In genomic region chr14:29738950-29739349, GRCh38 we compare ENCODE assay signal across 21 cellular contexts.
A peak's percentile ranks its signal among the peaks of the same experiment; 100 is the strongest.
DNase-seq lines count a peak whose midpoint lies in the region; ATAC-seq, FAIRE-seq and TF ChIP-seq lines count a peak whose summit lies in the region.
"Had no signal": no experiment of that assay in that cellular context is flagged by ENCODE, and none has a peak within 500 bp of the region (broad histone marks: within the 10 kb centered on the region; RNA-seq: fewer than 3 reads in every experiment).

No MANE protein-coding gene starts in this region.

- FAIRE-seq in GM12891 (lab: Jason Lieb, UNC), result no peak
- FAIRE-seq: GM12878, GM19239 had no signal

- H3K9me3 Mint-ChIP-seq in GM23338, result no peaks in the 10 kb centered on the region
- no peaks in the 10 kb centered on the region for H3K9me3 Mint-ChIP-seq in MCF 10A (ENCODE audit: unreplicated experiment)

- H4K20me1 ChIP-seq in GM23338 (replicated peaks; ENCODE audit: insufficient read depth), result no peaks in the 10 kb centered on the region
- no peaks in the 10 kb centered on the region for H4K20me1 ChIP-seq in SU-DHL-6 (ENCODE audit: low read depth, low read length)
- H4K20me1 ChIP-seq: BLaER1 treated with 17β-estradiol and CSF1 and Interleukin-3, amounts not matched to agents 10 nM and 100 nM had no signal

- H3K79me2 ChIP-seq in GM23338 (replicated peaks; ENCODE audit: insufficient read depth) (no peaks in the 10 kb centered on the region), SU-DHL-6 (ENCODE audit: insufficient read depth, low read length) (no peaks in the 10 kb centered on the region)

- CTCF ChIA-PET in MCF 10A (lab: Yijun Ruan, JAX), result interaction anchor here (0.6 kb wide), 2 partner anchors 194 to 197 kb away, joined by 3 to 5 read pairs; no protein-coding TSS in a partner anchor

- DNase-seq in GM23338 (ENCODE audit: low spot score), result peak; percentile 27
- peak; percentile 12 for DNase-seq in iPS DF 19.7 (ENCODE audit: low read depth, low spot score)
- no peak for DNase-seq in MCF 10A (ENCODE audit: unreplicated experiment)
- DNase-seq in SHP77 treated with DMSO at 0.1 percent for 48 hours (lab: John Stamatoyannopoulos, UW), result no peak
- no peak for DNase-seq in GM12891 (ENCODE audit: insufficient read length, low spot score)
- DNase-seq: CD4-positive, CD25-positive, alpha-beta regulatory T cell; CD8-positive, alpha-beta memory T cell; COR-L47; DMS 273 treated with DMSO at 0.1 percent for 48 hours; DMS53; DND-41; EL; GM23248; H7 had no signal

- H3K27me3 ChIP-seq in GM23338 (ENCODE audit: insufficient read depth) (no peaks in the 10 kb centered on the region), HUES64 (ENCODE audit: insufficient read depth, low read length) (no peaks in the 10 kb centered on the region), SU-DHL-6 (ENCODE audit: low read length) (no peaks in the 10 kb centered on the region)
- H3K27me3 ChIP-seq: BLaER1 treated with 17β-estradiol and CSF1 and Interleukin-3, amounts not matched to agents 10 nM and 100 nM had no signal

- H3K9me3 ChIP-seq in HUES64 (ENCODE audit: insufficient read depth, low read depth, low read length), result no peaks in the 10 kb centered on the region
- H3K9me3 ChIP-seq in SU-DHL-6 (ENCODE audit: insufficient read depth, low read length), result no peaks in the 10 kb centered on the region
- H3K9me3 ChIP-seq: BLaER1 treated with 17β-estradiol and CSF1 and Interleukin-3, amounts not matched to agents 10 nM and 100 nM had no signal

- TF ChIP-seq POLR2A in GM12891 (IDR thresholded peaks at IDR 0.05; ENCODE audit: low read depth, low read length), result no peak

- H3K4me2 ChIP-seq in GM23338 (peak overlapping the region; percentile 49), SU-DHL-6 (ENCODE audit: low read depth, low read length, poor library complexity, severe bottlenecking) (peak overlapping the region; percentile 38)
- H3K4me2 ChIP-seq: BLaER1 treated with 17β-estradiol and CSF1 and Interleukin-3, amounts not matched to agents 10 nM and 100 nM had no signal

- BruUV-seq in MCF 10A (replicated peaks; lab: Mats Ljungman, UMichigan), result no TSS peak

- H3K4me3 ChIP-seq in GM23338 (no peak overlapping the region), HUES64 (ENCODE audit: low read length) (no peak overlapping the region), SU-DHL-6 (ENCODE audit: insufficient read depth, low read length, poor library complexity, severe bottlenecking) (no peak overlapping the region)
- H3K4me3 ChIP-seq: BLaER1 treated with 17β-estradiol and CSF1 and Interleukin-3, amounts not matched to agents 10 nM and 100 nM; GM12878; GM23248 had no signal

- H3K4me3 Mint-ChIP-seq in GM23338, result no peak overlapping the region
- no peak overlapping the region for H3K4me3 Mint-ChIP-seq in MCF 10A (ENCODE audit: unreplicated experiment)
- H3K4me3 Mint-ChIP-seq: B cell; CD4-positive, CD25-positive, alpha-beta regulatory T cell; CD8-positive, alpha-beta memory T cell had no signal

- H3K36me3 ChIP-seq in GM23338 (ENCODE audit: insufficient read depth), result no peaks in the 10 kb centered on the region
- no peaks in the 10 kb centered on the region for H3K36me3 ChIP-seq in HUES64 (ENCODE audit: insufficient read depth, low read length)
- no peaks in the 10 kb centered on the region for H3K36me3 ChIP-seq in SU-DHL-6 (ENCODE audit: low read length)
- H3K36me3 ChIP-seq: BLaER1 treated with 17β-estradiol and CSF1 and Interleukin-3, amounts not matched to agents 10 nM and 100 nM had no signal

- H3K9ac ChIP-seq in HUES64 (ENCODE audit: low read depth, low read length), result no peak overlapping the region
- H3K9ac ChIP-seq in SU-DHL-6 (ENCODE audit: low read length), result no peak overlapping the region
- H3K9ac ChIP-seq: BLaER1 treated with 17β-estradiol and CSF1 and Interleukin-3, amounts not matched to agents 10 nM and 100 nM; GM23248 had no signal

- ATAC-seq in GM23338 (peak; percentile 77), HG02759 (IDR thresholded peaks at IDR 0.05; ENCODE audit: unreplicated experiment) (no peak)
- ATAC-seq: GM12878 had no signal

- intact Hi-C loops in MCF 10A (cut with micrococcal nuclease), result no loop called here

- WGBS in HUES64, result 51% methylated on average over 1 of the region's 1 CpG

- H3K4me1 ChIP-seq in GM23338 (ENCODE audit: insufficient read depth) (peaks cover 22% of the 10 kb centered on the region), HUES64 (ENCODE audit: insufficient read depth, low read length) (peaks cover 44% of the 10 kb centered on the region)
- H3K4me1 ChIP-seq: BLaER1 treated with 17β-estradiol and CSF1 and Interleukin-3, amounts not matched to agents 10 nM and 100 nM had no signal

- TF ChIP-seq CTCF in GM23338 (conservative IDR thresholded peaks at IDR 0.05; ENCODE audit: low read depth in 2 of 2) (no peak; a peak in 1 of 4 replicates), SU-DHL-6 (IDR thresholded peaks at IDR 0.05; ENCODE audit: insufficient read depth, low read length, poor library complexity, severe bottlenecking) (no peak), MCF 10A (IDR thresholded peaks at IDR 0.05; ENCODE audit: unreplicated experiment) (no peak)

- no peak overlapping the region for H3K27ac ChIP-seq in GM23338 (ENCODE audit: low read depth)
- H3K27ac ChIP-seq in HUES64 (ENCODE audit: low read depth, low read length), result 0 out of 2 replicates have a peak overlapping the region, but pooled peaks have one; percentile 28
- no peak overlapping the region for H3K27ac ChIP-seq in SU-DHL-6 (ENCODE audit: low read depth, low read length)
- H3K27ac ChIP-seq: BLaER1 treated with 17β-estradiol and CSF1 and Interleukin-3, amounts not matched to agents 10 nM and 100 nM; GM23248 had no signal

- H3K27ac Mint-ChIP-seq in GM23338 (no peak overlapping the region), MCF 10A (ENCODE audit: low read depth, unreplicated experiment) (no peak overlapping the region)
- H3K27ac Mint-ChIP-seq: B cell; CD4-positive, CD25-positive, alpha-beta regulatory T cell; CD8-positive, alpha-beta memory T cell had no signal

- H3K36me3 Mint-ChIP-seq in GM23338 (ENCODE audit: low read depth) (no peaks in the 10 kb centered on the region), MCF 10A (ENCODE audit: insufficient read depth, unreplicated experiment) (peaks cover 6% of the 10 kb centered on the region)
- H3K36me3 Mint-ChIP-seq: CD4-positive, CD25-positive, alpha-beta regulatory T cell; CD8-positive, alpha-beta memory T cell had no signal

- H3K27me3 Mint-ChIP-seq in GM23338 (ENCODE audit: insufficient read depth, low read depth, poor library complexity) (peaks cover 5% of the 10 kb centered on the region), MCF 10A (ENCODE audit: insufficient read depth, unreplicated experiment) (no peaks in the 10 kb centered on the region)
- H3K27me3 Mint-ChIP-seq: B cell; CD4-positive, CD25-positive, alpha-beta regulatory T cell; CD8-positive, alpha-beta memory T cell had no signal

- POLR2A ChIA-PET in MCF 10A (lab: Yijun Ruan, JAX), result no interaction called here

- H2AFZ ChIP-seq in GM23338, result 0 out of 2 replicates have a peak overlapping the region, but pooled peaks have one; percentile 20
- no peak overlapping the region for H2AFZ ChIP-seq in SU-DHL-6 (ENCODE audit: low read depth, low read length, severe bottlenecking)
- H2AFZ ChIP-seq: GM23248 had no signal

- H3F3A ChIP-seq in GM23338 (replicated peaks; ENCODE audit: low read depth), result no peaks in the 10 kb centered on the region
- no peaks in the 10 kb centered on the region for H3F3A ChIP-seq in SU-DHL-6 (ENCODE audit: insufficient read depth)

- H3K9me2 ChIP-seq in GM23338 (ENCODE audit: insufficient read depth), result no peaks in the 10 kb centered on the region
- no peaks in the 10 kb centered on the region for H3K9me2 ChIP-seq in SU-DHL-6 (replicated peaks; ENCODE audit: insufficient read depth, low read length)

- H3K4me1 Mint-ChIP-seq in GM23338 (peaks cover 29% of the 10 kb centered on the region), MCF 10A (ENCODE audit: insufficient read depth, unreplicated experiment) (peaks cover 28% of the 10 kb centered on the region)
- H3K4me1 Mint-ChIP-seq: CD4-positive, CD25-positive, alpha-beta regulatory T cell; CD8-positive, alpha-beta memory T cell had no signal

TF ChIP-seq in GM12891, 5 proteins besides CTCF, POLR2A, EP300 and RAD21:
- TF ChIP-seq SPI1 (IDR thresholded peaks at IDR 0.05; ENCODE audit: low read depth, low read length) (no peak), TAF1 (IDR thresholded peaks at IDR 0.05; ENCODE audit: low read depth, low read length) (no peak), POU2F2 (IDR thresholded peaks at IDR 0.05; ENCODE audit: low read depth, low read length) (no peak), POLR2AphosphoS5 (IDR thresholded peaks at IDR 0.05; ENCODE audit: low read depth, low read length) (no peak), PAX5 (IDR thresholded peaks at IDR 0.05; ENCODE audit: insufficient read depth, low read length, severe bottlenecking) (no peak)

Comparison
In these comparisons a context has a peak if more than half of its experiments do, and no peak if none do; other contexts are left out.
1. DNase-seq: peak in GM23338 (single experiment) and iPS DF 19.7 (single experiment); none in MCF 10A (single experiment), SHP77 treated with DMSO at 0.1 percent for 48 hours (single experiment) and GM12891 (single experiment).